In the genomic region with DNA sequence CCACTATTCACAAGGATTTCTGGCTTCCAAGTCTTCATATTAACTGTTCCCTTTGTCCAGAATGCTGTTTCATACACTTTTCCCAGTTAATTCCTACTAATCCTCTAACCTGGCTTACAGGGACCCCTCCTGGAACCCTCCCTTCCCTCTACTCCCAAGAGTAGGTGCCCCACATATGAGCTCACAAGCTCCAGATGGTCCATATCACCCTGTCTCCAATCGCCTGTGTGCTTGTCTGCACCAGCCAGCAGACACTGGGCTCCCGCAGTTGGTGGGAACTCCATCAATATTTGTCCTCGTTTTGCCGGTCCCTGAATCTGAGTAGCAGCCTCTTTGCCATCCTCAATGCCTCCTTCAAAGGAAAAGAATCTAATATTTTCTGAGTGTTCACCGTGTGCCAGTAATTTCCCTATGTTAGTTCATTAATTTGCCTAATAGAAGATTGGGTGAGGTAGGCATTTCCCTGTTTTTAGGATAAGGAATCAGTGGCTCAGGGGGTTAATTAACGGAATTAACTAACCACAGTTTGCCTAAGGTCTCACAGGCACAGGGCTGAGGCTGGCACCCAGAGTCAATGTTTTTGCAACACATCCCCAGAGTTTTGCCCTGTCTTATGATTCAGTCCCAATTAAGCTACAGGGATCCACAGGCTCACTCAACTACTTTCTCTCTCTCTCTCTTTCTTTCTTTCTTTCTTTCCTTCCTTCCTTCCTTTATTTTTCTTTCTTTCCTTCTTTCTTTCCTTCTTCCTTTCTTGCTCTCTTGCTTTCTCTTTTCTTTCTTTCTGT, we compare ENCODE assay signal across 24 cellular contexts.
DNase-seq lines count a peak whose midpoint lies in the region; ATAC-seq and TF ChIP-seq lines count a peak whose summit lies in the region.
"Had no signal": no experiment of that assay in that cellular context is flagged by ENCODE, and none has a peak within 500 bp of the region (broad histone marks: within the 10 kb centered on the region; RNA-seq: fewer than 3 reads in every experiment).

No MANE protein-coding gene starts in this region.

- no peaks in the 10 kb centered on the region for H3K79me2 ChIP-seq in neural progenitor cell (ENCODE audit: low read depth)

- H4K20me1 ChIP-seq in neural progenitor cell (ENCODE audit: low read depth), result no peaks in the 10 kb centered on the region

- H3F3A ChIP-seq in neural progenitor cell (ENCODE audit: low read depth), result peaks cover 8% of the 10 kb centered on the region

- H2AFZ ChIP-seq in neural progenitor cell (replicated peaks), result peak overlapping the region; percentile 24
- H2AFZ ChIP-seq: PC-9 had no signal

- TF ChIP-seq POLR2A in uterus (IDR thresholded peaks at IDR 0.05), result no peak
- no peak for TF ChIP-seq POLR2A in thyroid gland (IDR thresholded peaks at IDR 0.05)

- peaks cover 19% of the 10 kb centered on the region for H3K4me1 ChIP-seq in neural progenitor cell
- peaks cover 0 to 3% of the 10 kb centered on the region in 2 donors for H3K4me1 ChIP-seq in uterus
- no peaks in the 10 kb centered on the region for H3K4me1 ChIP-seq in endodermal cell (ENCODE audit: control insufficient read depth, insufficient read depth, low read length)
- no peaks in the 10 kb centered on the region for H3K4me1 ChIP-seq in thyroid gland
- H3K4me1 ChIP-seq: psoas muscle had no signal

- H3K9ac ChIP-seq in neural progenitor cell (no peak overlapping the region), endodermal cell (ENCODE audit: extremely low read depth, low read length, poor library complexity, severe bottlenecking) (no peak overlapping the region)

- no peak overlapping the region for H3K4me2 ChIP-seq in neural progenitor cell

- H3K27me3 ChIP-seq in WERI-Rb-1 (ENCODE audit: insufficient read depth, low read depth, severe bottlenecking), result no peaks in the 10 kb centered on the region
- H3K27me3 ChIP-seq in neural progenitor cell, result no peaks in the 10 kb centered on the region
- no peaks in the 10 kb centered on the region for H3K27me3 ChIP-seq in uterus
- no peaks in the 10 kb centered on the region for H3K27me3 ChIP-seq in endodermal cell (ENCODE audit: control insufficient read depth, insufficient read depth, low read length, poor library complexity, severe bottlenecking)
- H3K27me3 ChIP-seq in thyroid gland, result no peaks in the 10 kb centered on the region
- H3K27me3 ChIP-seq: suprapubic skin had no signal

- DNase-seq in Right ventricle myocardium inferior (ENCODE audit: missing footprints), result no peak
- DNase-seq in left ventricle myocardium superior, result no peak
- peak; percentile 92 for DNase-seq in WERI-Rb-1
- DNase-seq in neural progenitor cell (ENCODE audit: low spot score), result no peak
- no peak for DNase-seq in uterus
- DNase-seq in endodermal cell, result no peak
- no peak for DNase-seq in thyroid gland
- DNase-seq: activated CD8-positive, alpha-beta T cell treated with anti-CD3 and anti-CD28 coated beads, Interleukin-2, amount 10 ng/mL, durations not matched to agents 7 days and 5 days; activated effector memory CD4-positive, alpha-beta T cell treated with Interleukin-2 at 50 U/mL for 16 hours; activated T-cell treated with anti-CD3 and anti-CD28 coated beads for 4 hours; AML-193; anterior cingulate cortex; CD8-positive, alpha-beta memory T cell; DMS53; hippocampal formation; left colon; NCI-H510A; PC-9; psoas muscle; stimulated activated naive B cell treated with anti-CD40 and anti-IgM and Interleukin-4, amounts not matched to agents 10 μg/mL and 1 μg/mL and 100 μg/mL, for 72 hours had no signal

- H3K9me3 ChIP-seq in WERI-Rb-1 (ENCODE audit: severe bottlenecking) (peaks cover 4% of the 10 kb centered on the region), neural progenitor cell (ENCODE audit: low read depth) (no peaks in the 10 kb centered on the region), uterus (no peaks in the 10 kb centered on the region), endodermal cell (ENCODE audit: control insufficient read depth, low read length) (no peaks in the 10 kb centered on the region), thyroid gland (no peaks in the 10 kb centered on the region)
- H3K9me3 ChIP-seq: suprapubic skin had no signal

- H3K4me1 Mint-ChIP-seq in neural progenitor cell (peaks cover 26% of the 10 kb centered on the region), endodermal cell (peaks cover 34% of the 10 kb centered on the region)

- peak; percentile 42 for ATAC-seq in Right ventricle myocardium inferior
- no peak for ATAC-seq in left ventricle myocardium superior
- no peak for ATAC-seq in GM21515 (IDR thresholded peaks at IDR 0.05; ENCODE audit: unreplicated experiment)
- ATAC-seq: activated CD4-positive, CD25-positive, alpha-beta regulatory T cell treated with anti-CD3 and anti-CD28 coated beads, Interleukin-2, amount 50 U/mL, for 24 hours; activated CD8-positive, alpha-beta T cell treated with anti-CD3 and anti-CD28 coated beads, Interleukin-2, amount 10 ng/mL, durations not matched to agents 7 days and 5 days; left colon; psoas muscle; stimulated activated naive B cell treated with anti-CD40 and anti-IgM and Interleukin-4, amounts not matched to agents 10 μg/mL and 1 μg/mL and 100 μg/mL, for 72 hours had no signal

- H3K9me3 Mint-ChIP-seq in neural progenitor cell, result peaks cover 11% of the 10 kb centered on the region
- peaks cover 5% of the 10 kb centered on the region for H3K9me3 Mint-ChIP-seq in endodermal cell

- H3K36me3 Mint-ChIP-seq in neural progenitor cell (no peaks in the 10 kb centered on the region), endodermal cell (ENCODE audit: low read depth) (no peaks in the 10 kb centered on the region)
- H3K36me3 Mint-ChIP-seq: activated naive CD8-positive, alpha-beta T cell; stimulated activated naive B cell treated with anti-CD40 and anti-IgM and Interleukin-4, amounts not matched to agents 10 μg/mL and 1 μg/mL and 100 μg/mL, for 72 hours had no signal

- H3K27ac ChIP-seq in WERI-Rb-1 (peak overlapping the region; percentile 70), neural progenitor cell (no peak overlapping the region), uterus (peak overlapping the region; percentile 81 to 83), endodermal cell (ENCODE audit: low read depth, low read length) (no peak overlapping the region), thyroid gland (no peak overlapping the region)
- H3K27ac ChIP-seq: psoas muscle, suprapubic skin had no signal

- H3K4me3 ChIP-seq in WERI-Rb-1 (ENCODE audit: low read depth, low read length) (peak overlapping the region; percentile 24), neural progenitor cell (no peak overlapping the region), uterus (no peak overlapping the region), endodermal cell (ENCODE audit: low read length) (no peak overlapping the region), thyroid gland (replicated peaks in 1 of 3) (no peak overlapping the region)
- H3K4me3 ChIP-seq: PC-9, psoas muscle, suprapubic skin had no signal

- 89 to 93% methylated on average over 4 to 6 of the region's 6 CpGs for WGBS in endodermal cell (ENCODE audit: insufficient coverage in 1 of 2, insufficient read length in 1 of 2), 2 experiments
- 83 to 88% methylated on average over 6 of the region's 6 CpGs for WGBS in thyroid gland, 2 donors

- intact Hi-C loops in Right ventricle myocardium inferior (cut with DNase I), result no loop called here
- intact Hi-C loops in left ventricle myocardium superior (cut with micrococcal nuclease), result no loop called here
- intact Hi-C loops in uterus (cut with DNase I; ENCODE audit: low total_unique reads), result no loop called here
- intact Hi-C loops in thyroid gland (cut with DNase I), result no loop called here

- H3K4me3 Mint-ChIP-seq in neural progenitor cell (no peak overlapping the region), endodermal cell (no peak overlapping the region)
- H3K4me3 Mint-ChIP-seq: activated CD8-positive, alpha-beta T cell treated with anti-CD3 and anti-CD28 coated beads, Interleukin-2, amount 10 ng/mL, durations not matched to agents 7 days and 5 days; activated naive CD8-positive, alpha-beta T cell; stimulated activated naive B cell treated with anti-CD40 and anti-IgM and Interleukin-4, amounts not matched to agents 10 μg/mL and 1 μg/mL and 100 μg/mL, for 72 hours had no signal

- TF ChIP-seq CTCF in WERI-Rb-1 (IDR thresholded peaks at IDR 0.05; ENCODE audit: low read depth, low read length) (no peak), neural progenitor cell (IDR thresholded peaks at IDR 0.05) (no peak), uterus (IDR thresholded peaks at IDR 0.05) (no peak), endodermal cell (conservative IDR thresholded peaks at IDR 0.05) (no peak), thyroid gland (IDR thresholded peaks at IDR 0.05) (no peak)

- H3K27ac Mint-ChIP-seq in neural progenitor cell (peak overlapping the region; percentile 39), endodermal cell (no peak overlapping the region)
- H3K27ac Mint-ChIP-seq: activated CD8-positive, alpha-beta T cell treated with anti-CD3 and anti-CD28 coated beads, Interleukin-2, amount 10 ng/mL, durations not matched to agents 7 days and 5 days; activated naive CD8-positive, alpha-beta T cell; CD8-positive, alpha-beta memory T cell; stimulated activated naive B cell treated with anti-CD40 and anti-IgM and Interleukin-4, amounts not matched to agents 10 μg/mL and 1 μg/mL and 100 μg/mL, for 72 hours had no signal

- H3K36me3 ChIP-seq in WERI-Rb-1, result no peaks in the 10 kb centered on the region
- no peaks in the 10 kb centered on the region for H3K36me3 ChIP-seq in neural progenitor cell
- no peaks in the 10 kb centered on the region for H3K36me3 ChIP-seq in uterus
- H3K36me3 ChIP-seq in endodermal cell (ENCODE audit: control insufficient read depth, insufficient read depth, low read length), result no peaks in the 10 kb centered on the region
- H3K36me3 ChIP-seq in thyroid gland, result no peaks in the 10 kb centered on the region
- H3K36me3 ChIP-seq: suprapubic skin had no signal

- H3K27me3 Mint-ChIP-seq in neural progenitor cell (ENCODE audit: insufficient read depth, low read depth) (peaks cover 8% of the 10 kb centered on the region), endodermal cell (ENCODE audit: insufficient read depth) (peaks cover 5% of the 10 kb centered on the region)

Comparison
In these comparisons a context has a peak if more than half of its experiments do, and no peak if none do; other contexts are left out.
1. H3K27ac ChIP-seq: peak in WERI-Rb-1 (single experiment) and uterus (2 of 2); none in neural progenitor cell (single experiment), endodermal cell (single experiment) and thyroid gland (0 of 3).